In the genomic region with DNA sequence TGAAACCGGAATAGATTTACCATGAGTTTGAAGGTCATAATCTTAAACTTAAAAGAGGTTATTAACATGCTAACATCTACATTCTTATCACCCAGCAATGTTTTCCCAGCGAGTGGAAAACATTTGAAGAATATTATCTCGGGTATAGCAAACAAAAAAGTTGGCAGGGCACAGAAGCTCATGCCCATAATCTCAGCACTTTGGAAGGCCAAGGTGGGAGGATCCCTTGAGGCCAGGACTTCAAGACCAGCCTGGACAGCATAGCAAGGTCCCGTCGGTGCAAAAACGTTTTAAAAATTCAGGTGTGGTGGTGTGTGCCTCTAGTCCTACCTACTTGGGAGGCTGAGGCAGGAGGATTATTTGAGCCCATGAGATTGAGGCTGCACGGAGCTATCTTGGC, we compare ENCODE assay signal across 23 cellular contexts.
"Had no signal": no experiment of that assay in that cellular context is flagged by ENCODE, and none has a peak within 500 bp of the region (broad histone marks: within the 10 kb centered on the region; RNA-seq: fewer than 3 reads in every experiment).

No MANE protein-coding gene starts in this region.

- H3K9me3 Mint-ChIP-seq: activated CD4-positive, alpha-beta T cell treated with anti-CD3 and anti-CD28 coated beads, Interleukin-2, amount 10 ng/mL, durations not matched to agents 7 days and 5 days; activated T-helper 17 cell treated with anti-CD3 and anti-CD28 coated beads, Interleukin-2, amount 50 U/mL, for 72 hours had no signal

- H3K4me3 ChIP-seq: esophagus squamous epithelium, gastroesophageal sphincter had no signal

- H3K4me1 Mint-ChIP-seq: activated CD4-positive, alpha-beta memory T cell treated with anti-CD3 and anti-CD28 coated beads, Interleukin-2, amount 10 ng/mL, durations not matched to agents 7 days and 5 days; activated CD4-positive, alpha-beta T cell treated with anti-CD3 and anti-CD28 coated beads, Interleukin-2, amount 10 ng/mL, durations not matched to agents 7 days and 5 days; activated T-helper 17 cell treated with anti-CD3 and anti-CD28 coated beads, Interleukin-2, amount 50 U/mL, for 72 hours had no signal

- H3K36me3 Mint-ChIP-seq: activated naive CD8-positive, alpha-beta T cell had no signal

- H3K27me3 ChIP-seq: esophagus squamous epithelium, gastroesophageal sphincter had no signal

- H3K4me1 ChIP-seq: esophagus squamous epithelium, gastroesophageal sphincter had no signal

- H3K36me3 ChIP-seq: esophagus squamous epithelium, gastroesophageal sphincter had no signal

- H3K27ac ChIP-seq: epithelial cell of prostate, esophagus squamous epithelium, gastroesophageal sphincter had no signal

- DNase-seq: activated CD4-positive, alpha-beta memory T cell treated with anti-CD3 and anti-CD28 coated beads, Interleukin-2, amount 10 ng/mL, durations not matched to agents 7 days and 5 days; activated CD4-positive, alpha-beta T cell treated with anti-CD3 and anti-CD28 coated beads for 1 hour; activated CD4-positive, alpha-beta T cell treated with anti-CD3 and anti-CD28 coated beads for 4 hours; activated CD4-positive, alpha-beta T cell treated with anti-CD3 and anti-CD28 coated beads, Interleukin-2, amount 10 ng/mL, durations not matched to agents 7 days and 5 days; activated CD4-positive, alpha-beta T cell treated with anti-CD3 and anti-CD28 coated beads, Interleukin-2, amount 50 U/mL, for 4 hours; activated CD8-positive, alpha-beta memory T cell treated with anti-CD3 and anti-CD28 coated beads, Interleukin-2, amount 50 U/mL, for 48 hours; activated effector memory CD4-positive, alpha-beta T cell treated with Interleukin-2 at 50 U/mL for 16 hours; activated gamma-delta T cell treated with Interleukin-2 at 50 U/mL for 16 hours; activated naive CD4-positive, alpha-beta T cell treated with anti-CD3 and anti-CD28 coated beads, Interleukin-2, amount 50 U/mL, for 16 hours; activated naive CD4-positive, alpha-beta T cell treated with Interleukin-2 at 50 U/mL for 16 hours; activated T-cell treated with anti-CD3 and anti-CD28 coated beads for 4 hours; activated T-cell treated with anti-CD3 and anti-CD28 coated beads, Interleukin-2, amount 50 U/mL, for 24 hours; amniotic stem cell; anterior cingulate cortex; caudate nucleus; effector CD8-positive, alpha-beta T cell; esophagus squamous epithelium; foreskin melanocyte; T-helper 2 cell had no signal

- H3K27ac Mint-ChIP-seq: activated CD4-positive, alpha-beta memory T cell treated with anti-CD3 and anti-CD28 coated beads, Interleukin-2, amount 10 ng/mL, durations not matched to agents 7 days and 5 days; activated CD4-positive, alpha-beta T cell treated with anti-CD3 and anti-CD28 coated beads, Interleukin-2, amount 10 ng/mL, durations not matched to agents 7 days and 5 days; activated naive CD8-positive, alpha-beta T cell; activated T-cell treated with anti-CD3 and anti-CD28 coated beads, Interleukin-2, amount 50 U/mL, for 24 hours; activated T-helper 17 cell treated with anti-CD3 and anti-CD28 coated beads, Interleukin-2, amount 50 U/mL, for 72 hours had no signal

- H3K9me3 ChIP-seq: esophagus squamous epithelium had no signal

- ATAC-seq: activated T-helper 17 cell treated with anti-CD3 and anti-CD28 coated beads, Interleukin-2, amount 50 U/mL, for 72 hours; gastroesophageal sphincter had no signal

- H3K27me3 Mint-ChIP-seq: activated CD4-positive, alpha-beta memory T cell treated with anti-CD3 and anti-CD28 coated beads, Interleukin-2, amount 10 ng/mL, durations not matched to agents 7 days and 5 days; activated CD4-positive, alpha-beta T cell treated with anti-CD3 and anti-CD28 coated beads, Interleukin-2, amount 10 ng/mL, durations not matched to agents 7 days and 5 days; activated T-cell treated with anti-CD3 and anti-CD28 coated beads, Interleukin-2, amount 50 U/mL, for 24 hours; activated T-helper 17 cell treated with anti-CD3 and anti-CD28 coated beads, Interleukin-2, amount 50 U/mL, for 72 hours had no signal

- H3K4me3 Mint-ChIP-seq: activated CD4-positive, alpha-beta memory T cell treated with anti-CD3 and anti-CD28 coated beads, Interleukin-2, amount 10 ng/mL, durations not matched to agents 7 days and 5 days; activated CD4-positive, alpha-beta T cell treated with anti-CD3 and anti-CD28 coated beads, Interleukin-2, amount 10 ng/mL, durations not matched to agents 7 days and 5 days; activated naive CD8-positive, alpha-beta T cell; activated T-cell treated with anti-CD3 and anti-CD28 coated beads, Interleukin-2, amount 50 U/mL, for 24 hours; activated T-helper 17 cell treated with anti-CD3 and anti-CD28 coated beads, Interleukin-2, amount 50 U/mL, for 72 hours had no signal
